In the genomic region with DNA sequence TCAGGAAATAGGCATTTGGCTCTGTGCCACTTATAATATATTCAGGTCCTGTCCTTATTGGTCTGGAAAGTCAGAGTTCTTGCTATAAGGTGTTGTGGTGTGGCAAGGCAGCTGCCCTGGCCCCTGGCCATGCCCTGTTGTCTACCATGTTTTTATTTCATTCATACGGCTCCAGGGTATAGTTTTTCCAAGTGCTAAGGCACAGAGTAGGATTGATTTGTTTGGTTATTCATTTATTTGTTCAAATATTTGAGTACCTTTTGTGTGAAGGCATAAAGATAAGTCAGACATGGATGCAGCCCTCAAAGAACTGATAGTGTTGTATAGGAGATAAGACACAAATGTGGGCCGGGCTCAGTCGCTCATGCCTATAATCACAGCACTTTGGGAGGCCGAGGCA, we compare ENCODE assay signal across 35 cellular contexts. TPM values are rescaled to one million over a fixed set of nuclear protein-coding genes. Genes with fewer than 3 reads are reported as not detected.
A peak's percentile ranks its signal among the peaks of the same experiment; 100 is the strongest.
DNase-seq lines count a peak whose midpoint lies in the region; ATAC-seq, FAIRE-seq and TF ChIP-seq lines count a peak whose summit lies in the region.
"Had no signal": no experiment of that assay in that cellular context is flagged by ENCODE, and none has a peak within 500 bp of the region (broad histone marks: within the 10 kb centered on the region; RNA-seq: fewer than 3 reads in every experiment).

No MANE protein-coding gene starts in this region.

- no peak for TF ChIP-seq POLR2A in K562 (conservative IDR thresholded peaks at IDR 0.05)

- H3K27ac ChIP-seq in K562 (ENCODE audit: extremely low read depth, low read depth, low read length) = no peak overlapping the region
- H3K27ac ChIP-seq: ascending aorta, cardiac muscle cell, gastrocnemius medialis, hepatocyte, psoas muscle, SJCRH30 had no signal

- H3K9ac ChIP-seq in K562 (ENCODE audit: insufficient read depth in 1 of 2, low read depth in 2 of 2, low read length in 2 of 2) = no peak overlapping the region

- H3K9me3 Mint-ChIP-seq in activated CD8-positive, alpha-beta T cell treated with anti-CD3 and anti-CD28 coated beads, Interleukin-2, amount 10 ng/mL, durations not matched to agents 7 days and 5 days (ENCODE audit: insufficient read depth) = no peaks in the 10 kb centered on the region
- H3K9me3 Mint-ChIP-seq: activated CD4-positive, alpha-beta T cell treated with anti-CD3 and anti-CD28 coated beads, Interleukin-2, amount 10 ng/mL, durations not matched to agents 24 days and 14 days; activated naive CD8-positive, alpha-beta T cell treated with anti-CD3 and anti-CD28 coated beads, Interleukin-2, amount 10 ng/mL, durations not matched to agents 7 days and 5 days; CD8-positive, alpha-beta T cell; GM23338; mesothelial cell of epicardium; WTC11 had no signal

- H3K4me3 Mint-ChIP-seq in activated CD8-positive, alpha-beta T cell treated with anti-CD3 and anti-CD28 coated beads, Interleukin-2, amount 10 ng/mL, durations not matched to agents 7 days and 5 days = no peak overlapping the region
- H3K4me3 Mint-ChIP-seq: activated CD4-positive, alpha-beta T cell treated with anti-CD3 and anti-CD28 coated beads, Interleukin-2, amount 10 ng/mL, durations not matched to agents 24 days and 14 days; activated naive CD8-positive, alpha-beta T cell treated with anti-CD3 and anti-CD28 coated beads, Interleukin-2, amount 10 ng/mL, durations not matched to agents 7 days and 5 days; CD8-positive, alpha-beta T cell; GM23338; mesothelial cell of epicardium; naive thymus-derived CD4-positive, alpha-beta T cell; WTC11 had no signal

- H3K27ac Mint-ChIP-seq in activated CD8-positive, alpha-beta T cell treated with anti-CD3 and anti-CD28 coated beads, Interleukin-2, amount 10 ng/mL, durations not matched to agents 7 days and 5 days = no peak overlapping the region
- H3K27ac Mint-ChIP-seq: activated CD4-positive, alpha-beta T cell treated with anti-CD3 and anti-CD28 coated beads, Interleukin-2, amount 10 ng/mL, durations not matched to agents 24 days and 14 days; activated naive CD8-positive, alpha-beta T cell treated with anti-CD3 and anti-CD28 coated beads, Interleukin-2, amount 10 ng/mL, durations not matched to agents 7 days and 5 days; CD8-positive, alpha-beta T cell; GM23338; mesothelial cell of epicardium; naive thymus-derived CD4-positive, alpha-beta T cell; WTC11 had no signal

- intact Hi-C loops in K562 (cut with micrococcal nuclease) = no loop called here

- H3K27me3 ChIP-seq in K562 (ENCODE audit: control insufficient read depth in 2 of 2, insufficient read depth in 2 of 2, low read length in 2 of 2) = peaks cover 37 to 60% of the 10 kb centered on the region in 2 experiments
- H3K27me3 ChIP-seq: ascending aorta, BE2C, cardiac muscle cell, hepatocyte, SJCRH30 had no signal

- no peak for FAIRE-seq in K562 (lab: Jason Lieb, UNC)
- FAIRE-seq: colon, endothelial cell of umbilical vein had no signal

- H3K4me2 ChIP-seq in K562 (ENCODE audit: insufficient read depth, low read length) = no peak overlapping the region
- H3K4me2 ChIP-seq: GM23338, hepatocyte had no signal

- H3K4me1 Mint-ChIP-seq in activated CD8-positive, alpha-beta T cell treated with anti-CD3 and anti-CD28 coated beads, Interleukin-2, amount 10 ng/mL, durations not matched to agents 7 days and 5 days (ENCODE audit: low read depth) = no peaks in the 10 kb centered on the region
- H3K4me1 Mint-ChIP-seq: activated CD4-positive, alpha-beta T cell treated with anti-CD3 and anti-CD28 coated beads, Interleukin-2, amount 10 ng/mL, durations not matched to agents 24 days and 14 days; activated naive CD8-positive, alpha-beta T cell treated with anti-CD3 and anti-CD28 coated beads, Interleukin-2, amount 10 ng/mL, durations not matched to agents 7 days and 5 days; naive thymus-derived CD4-positive, alpha-beta T cell had no signal

- DNase-seq in NCI-H748 (lab: John Stamatoyannopoulos, UW; ENCODE audit: unreplicated experiment) (peak; percentile 38), NCI-H748 treated with DMSO at 0.1 percent for 48 hours (lab: John Stamatoyannopoulos, UW) (no peak), NCI-H2081 treated with DMSO at 0.1 percent for 48 hours (lab: John Stamatoyannopoulos, UW) (peak; percentile 17), K562 (ENCODE audit: extremely low read depth in 1 of 4, low spot score in 3 of 4) (no peak), HuH-7.5 (ENCODE audit: low spot score) (no peak), H4 (ENCODE audit: low spot score) (no peak)
- DNase-seq in activated CD8-positive, alpha-beta T cell treated with anti-CD3 and anti-CD28 coated beads, Interleukin-2, amount 10 ng/mL, durations not matched to agents 7 days and 5 days = no peak
- DNase-seq: activated CD4-positive, alpha-beta T cell treated with anti-CD3 and anti-CD28 coated beads, Interleukin-2, amount 10 ng/mL, durations not matched to agents 24 days and 14 days; activated effector memory CD4-positive, alpha-beta T cell treated with anti-CD3 and anti-CD28 coated beads, Interleukin-2, amount 50 U/mL, for 16 hours; activated naive CD8-positive, alpha-beta T cell treated with anti-CD3 and anti-CD28 coated beads, Interleukin-2, amount 10 ng/mL, durations not matched to agents 7 days and 5 days; activated T-cell treated with anti-CD3 and anti-CD28 coated beads, Interleukin-2, amount 50 U/mL, for 1 hour; BE2C; CD8-positive, alpha-beta T cell; gastrocnemius medialis; kidney glomerular epithelial cell; naive thymus-derived CD4-positive, alpha-beta T cell; NCI-H2227 treated with DMSO at 0.1 percent for 48 hours; nucleus accumbens; psoas muscle; SJCRH30; stimulated activated CD4-positive, alpha-beta T cell treated with anti-CD3 and anti-CD28 coated beads, Interleukin-4, amount 100 ng/mL, for 4 hours; T1000; trophoblast cell had no signal

- TF ChIP-seq EP300 in K562 (IDR thresholded peaks at IDR 0.05; ENCODE audit: low read length) = no peak

- peaks cover 5% of the 10 kb centered on the region for H3K27me3 Mint-ChIP-seq in activated CD8-positive, alpha-beta T cell treated with anti-CD3 and anti-CD28 coated beads, Interleukin-2, amount 10 ng/mL, durations not matched to agents 7 days and 5 days (ENCODE audit: low read depth)

- in situ Hi-C loops in K562 (cut with MboI) = no loop called here

- no peak for TF ChIP-seq RAD21 in K562 (CRISPR knock-in tag; conservative IDR thresholded peaks at IDR 0.05 in 1 of 2, IDR thresholded peaks at IDR 0.05 in 1 of 2)

- no peaks in the 10 kb centered on the region for H3K9me1 ChIP-seq in K562 (ENCODE audit: control insufficient read depth, insufficient read depth, low read length)

- no peaks in the 10 kb centered on the region for H3K36me3 ChIP-seq in K562 (ENCODE audit: control insufficient read depth, insufficient read depth, low read length)
- H3K36me3 ChIP-seq: ascending aorta, BE2C, cardiac muscle cell, gastrocnemius medialis, SJCRH30 had no signal

- CTCF ChIA-PET in K562 (lab: Yijun Ruan, JAX; ENCODE audit: low intra/inter-chr PET ratio) = no interaction called here
- CTCF ChIA-PET in activated CD8-positive, alpha-beta T cell treated with anti-CD3 and anti-CD28 coated beads, Interleukin-2, amount 10 ng/mL, durations not matched to agents 7 days and 5 days (lab: Charles Lee) = no interaction called here

- WGBS in K562 (ENCODE audit: insufficient coverage, low coverage, missing lambda C conversion rate) = 2% methylated on average over 4 of the region's 4 CpGs

- POLR2A ChIA-PET in K562 (lab: Yijun Ruan, JAX) = no interaction called here
- POLR2A ChIA-PET in activated CD8-positive, alpha-beta T cell treated with anti-CD3 and anti-CD28 coated beads, Interleukin-2, amount 10 ng/mL, durations not matched to agents 7 days and 5 days (lab: Charles Lee) = no interaction called here

- BruUV-seq in K562 (replicated peaks; lab: Mats Ljungman, UMichigan) = no TSS peak

- ATAC-seq in K562 (no peak), HG03045 (IDR thresholded peaks at IDR 0.05; ENCODE audit: unreplicated experiment) (no peak)
- no peak for ATAC-seq in activated CD8-positive, alpha-beta T cell treated with anti-CD3 and anti-CD28 coated beads, Interleukin-2, amount 10 ng/mL, durations not matched to agents 7 days and 5 days
- ATAC-seq: CD8-positive, alpha-beta T cell; gastrocnemius medialis; GM23338; naive thymus-derived CD4-positive, alpha-beta T cell; psoas muscle; WTC11 had no signal

- no peaks in the 10 kb centered on the region for H3K9me3 ChIP-seq in K562 (replicated peaks; ENCODE audit: control insufficient read depth, insufficient read depth, low read depth, low read length)
- H3K9me3 ChIP-seq: ascending aorta, BE2C, gastrocnemius medialis, psoas muscle, SJCRH30 had no signal

- 0 out of 2 replicates have a peak, but pooled peaks cover 7% of the 10 kb centered on the region for H4K20me1 ChIP-seq in K562 (replicated peaks; ENCODE audit: control insufficient read depth, insufficient read depth, low read length)

- no peak for TF ChIP-seq CTCF in K562 (IDR thresholded peaks at IDR 0.05 in 2 of 3, conservative IDR thresholded peaks at IDR 0.05 in 1 of 3; ENCODE audit: insufficient read depth in 2 of 3, low read depth in 1 of 3, low read length in 3 of 3)

- no peaks in the 10 kb centered on the region for H3K36me3 Mint-ChIP-seq in activated CD8-positive, alpha-beta T cell treated with anti-CD3 and anti-CD28 coated beads, Interleukin-2, amount 10 ng/mL, durations not matched to agents 7 days and 5 days (ENCODE audit: low read depth)
- H3K36me3 Mint-ChIP-seq: activated naive CD8-positive, alpha-beta T cell treated with anti-CD3 and anti-CD28 coated beads, Interleukin-2, amount 10 ng/mL, durations not matched to agents 7 days and 5 days; CD8-positive, alpha-beta T cell; mesothelial cell of epicardium; WTC11 had no signal

- H3K79me2 ChIP-seq in K562 (ENCODE audit: control insufficient read depth, insufficient read depth, low read length) = no peaks in the 10 kb centered on the region
- H3K79me2 ChIP-seq: hepatocyte had no signal

- H2AFZ ChIP-seq in K562 (ENCODE audit: low read depth, low read length) = no peak overlapping the region
- H2AFZ ChIP-seq: GM23338, hepatocyte had no signal

- peaks cover 0 to 7% of the 10 kb centered on the region in 2 experiments; a peak in 2 of 5 replicates for H3K4me1 ChIP-seq in K562 (replicated peaks in 1 of 2; ENCODE audit: control insufficient read depth in 2 of 2, insufficient read depth in 2 of 2, low read length in 2 of 2)
- H3K4me1 ChIP-seq: ascending aorta, BE2C, gastrocnemius medialis, psoas muscle, SJCRH30 had no signal

- H3K4me3 ChIP-seq in K562 = no peak overlapping the region
- H3K4me3 ChIP-seq: ascending aorta, cardiac muscle cell, gastrocnemius medialis, GM23338, hepatocyte, psoas muscle, SJCRH30 had no signal

RNA-seq across cellular contexts. Expression of gene ZBTB8B, which starts 10.1 kb away (rescaled TPM):
- not detected in 2 replicates for total RNA-seq in K562 (2011; cell fraction: chromatin; rRNA removed; ENCODE audit: low replicate concordance)
- not detected in 2 replicates for total RNA-seq in K562 (2011; cell fraction: nucleolus; rRNA removed)
- not detected in 2 replicates for total RNA-seq in K562 (2011; cell fraction: nucleoplasm; rRNA removed)
- total RNA-seq in K562 (2014; rRNA removed) = under 0.01 TPM in 1 of 2 replicates, not detected in the other
- total RNA-seq in K562 (2014; rRNA removed; fragmentation: Illumina TruSeq; extraction: Trizol) = not detected in 2 replicates
- total RNA-seq in K562 (2015; rRNA removed; fragmentation: Illumina TruSeq; extraction: Trizol) = not detected in 2 replicates
- not detected in 2 replicates for total RNA-seq in K562 (2021)
- polyA plus RNA-seq in K562 (2011; rRNA removed) = not detected in 2 replicates
- polyA plus RNA-seq in K562 (2011; cell fraction: cytosol; rRNA removed) = not detected in 2 replicates
- polyA plus RNA-seq in K562 (2011; cell fraction: nucleus; rRNA removed) = not detected in 2 replicates
- 0.01 TPM in 1 of 2 replicates, not detected in the other for polyA plus RNA-seq in K562 (2012)
- polyA plus RNA-seq in K562 (2014; fragmentation: Illumina TruSeq; extraction: Trizol) = not detected in 2 replicates
- polyA plus RNA-seq in K562 (2014; fragmentation: Nextera tagmentation; extraction: Ambion mirVana) = not detected
- polyA plus RNA-seq in K562 (2014; rRNA removed) = not detected in 2 replicates
- polyA minus RNA-seq in K562 (2011; rRNA and poly(A)+ RNA removed) = not detected in 2 replicates
- not detected in 2 replicates for polyA minus RNA-seq in K562 (2011; cell fraction: cytosol; rRNA and poly(A)+ RNA removed)
- not detected in 2 replicates for polyA minus RNA-seq in K562 (2011; cell fraction: nucleus; rRNA and poly(A)+ RNA removed)
- not detected for total RNA-seq in activated CD8-positive, alpha-beta T cell treated with anti-CD3 and anti-CD28 coated beads, Interleukin-2, amount 10 ng/mL, durations not matched to agents 7 days and 5 days
- 0.02 TPM in 1 of 2 replicates, not detected in the other for total RNA-seq in H4 (2014; rRNA removed; shearing (Covaris generic))
- total RNA-seq: activated CD4-positive, alpha-beta T cell treated with anti-CD3 and anti-CD28 coated beads, Interleukin-2, amount 10 ng/mL, durations not matched to agents 24 days and 14 days; activated naive CD8-positive, alpha-beta T cell treated with anti-CD3 and anti-CD28 coated beads, Interleukin-2, amount 10 ng/mL, durations not matched to agents 7 days and 5 days; CD8-positive, alpha-beta T cell; fibroblast of lung; gastrocnemius medialis; HT1080; psoas muscle; RPMI7951; SJCRH30 had no signal
- polyA plus RNA-seq: fibroblast of lung; naive thymus-derived CD4-positive, alpha-beta T cell had no signal

Comparison
In these comparisons a context has a peak if more than half of its experiments do, and no peak if none do; other contexts are left out.
1. DNase-seq: peak in NCI-H748 (single experiment) and NCI-H2081 treated with DMSO at 0.1 percent for 48 hours (single experiment); none in NCI-H748 treated with DMSO at 0.1 percent for 48 hours (single experiment), K562 (0 of 4), activated CD8-positive, alpha-beta T cell treated with anti-CD3 and anti-CD28 coated beads, Interleukin-2, amount 10 ng/mL, durations not matched to agents 7 days and 5 days (single experiment), HuH-7.5 (single experiment) and H4 (single experiment).